18 cellular contexts compared by ENCODE assay signal in the genomic region with DNA sequence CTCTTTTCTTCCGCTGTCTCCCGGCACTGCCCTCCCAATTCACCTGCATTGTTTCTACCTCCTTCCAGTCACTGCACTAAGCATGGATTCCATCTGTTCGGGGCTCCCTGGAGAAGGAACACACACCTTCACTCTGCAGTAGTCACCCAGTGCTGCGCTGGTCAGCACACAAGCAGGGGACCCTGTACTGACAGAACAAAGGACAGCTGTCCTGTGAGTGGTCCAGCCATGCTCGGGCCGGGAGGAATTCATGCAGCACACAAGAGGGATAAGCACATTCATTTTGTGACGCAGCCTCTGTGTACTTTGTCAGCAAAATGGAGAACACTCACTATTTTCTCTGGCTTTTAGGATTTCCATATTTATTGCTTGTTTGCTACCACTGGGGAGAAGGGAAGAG.
"Had no signal": no experiment of that assay in that cellular context is flagged by ENCODE, and none has a peak within 500 bp of the region (broad histone marks: within the 10 kb centered on the region; RNA-seq: fewer than 3 reads in every experiment).

No MANE protein-coding gene starts in this region.

- H3K27ac ChIP-seq: heart right ventricle, left ventricle myocardium inferior, lower lobe of right lung, pancreas, right lobe of liver, spleen, thyroid gland had no signal

- H3K9me3 ChIP-seq: left ventricle myocardium inferior, lower lobe of right lung, pancreas, right lobe of liver, thyroid gland had no signal

- H3K4me1 ChIP-seq: heart right ventricle, left ventricle myocardium inferior, lower lobe of right lung, pancreas, right lobe of liver, spleen, thyroid gland had no signal

- H3K27me3 ChIP-seq: right lobe of liver, spleen, thyroid gland had no signal

- H3K36me3 ChIP-seq: heart right ventricle, left ventricle myocardium inferior, lower lobe of right lung, pancreas, right lobe of liver, spleen, thyroid gland had no signal

- ATAC-seq: esophagus mucosa; heart right ventricle; lower lobe of right lung; natural killer cell; pancreas; right lobe of liver; stimulated activated naive B cell treated with anti-CD40 and anti-IgM and Interleukin-4, amounts not matched to agents 10 μg/mL and 1 μg/mL and 100 μg/mL, for 72 hours; stimulated activated naive CD8-positive, alpha-beta T cell treated with anti-CD3 and anti-CD28 coated beads, Interleukin-15, amount 100 ng/mL, for 72 hours had no signal

- H3K4me3 ChIP-seq: heart right ventricle, left ventricle myocardium inferior, lower lobe of right lung, pancreas, right lobe of liver, spleen, thyroid gland had no signal

- DNase-seq: cortex of kidney; effector memory CD4-positive, alpha-beta T cell; heart right ventricle; islet precursor cell; left ventricle myocardium inferior; lower lobe of right lung; natural killer cell; occipital lobe; pancreas; right lobe of liver; spleen; stimulated activated CD4-positive, alpha-beta T cell treated with anti-CD3 and anti-CD28 coated beads, Interleukin-15, amount 100 ng/mL, for 24 hours; stimulated activated CD4-positive, alpha-beta T cell treated with anti-CD3 and anti-CD28 coated beads, Interleukin-1b, Interleukin-23, amount 100 ng/mL, for 48 hours; stimulated activated CD4-positive, alpha-beta T cell treated with anti-CD3 and anti-CD28 coated beads, Interleukin-4, amount 100 ng/mL, for 24 hours; stimulated activated naive B cell treated with anti-CD40 and anti-IgM and Interleukin-4, amounts not matched to agents 10 μg/mL and 1 μg/mL and 100 μg/mL, for 72 hours; stimulated activated naive CD8-positive, alpha-beta T cell treated with anti-CD3 and anti-CD28 coated beads, Interleukin-15, amount 100 ng/mL, for 72 hours had no signal
